In the genomic region with DNA sequence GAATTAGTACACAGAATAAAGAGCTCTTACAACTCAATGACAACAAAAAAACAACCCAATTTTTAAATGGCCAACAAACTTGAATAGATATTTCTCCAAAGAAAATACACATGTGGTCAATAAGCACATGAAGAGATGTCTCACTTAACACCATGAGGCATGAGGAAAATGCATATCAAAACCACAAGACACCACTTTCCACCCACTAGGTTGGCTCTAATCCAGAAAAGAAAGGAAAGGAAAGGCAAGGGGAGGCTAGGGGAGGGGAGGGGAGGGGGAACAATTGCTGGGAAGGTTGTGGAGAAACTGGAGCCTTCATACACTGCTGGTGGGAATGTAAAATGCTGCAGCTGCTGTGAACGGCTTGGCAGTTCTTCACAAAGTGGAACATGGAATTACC, we compare ENCODE assay signal across 1 cellular context.
TF ChIP-seq lines count a peak whose summit lies in the region.

No MANE protein-coding gene starts in this region.

TF ChIP-seq in H1, 55 proteins besides CTCF, POLR2A, EP300 and RAD21 (continued from another document):
- TF ChIP-seq, protein P1, sequence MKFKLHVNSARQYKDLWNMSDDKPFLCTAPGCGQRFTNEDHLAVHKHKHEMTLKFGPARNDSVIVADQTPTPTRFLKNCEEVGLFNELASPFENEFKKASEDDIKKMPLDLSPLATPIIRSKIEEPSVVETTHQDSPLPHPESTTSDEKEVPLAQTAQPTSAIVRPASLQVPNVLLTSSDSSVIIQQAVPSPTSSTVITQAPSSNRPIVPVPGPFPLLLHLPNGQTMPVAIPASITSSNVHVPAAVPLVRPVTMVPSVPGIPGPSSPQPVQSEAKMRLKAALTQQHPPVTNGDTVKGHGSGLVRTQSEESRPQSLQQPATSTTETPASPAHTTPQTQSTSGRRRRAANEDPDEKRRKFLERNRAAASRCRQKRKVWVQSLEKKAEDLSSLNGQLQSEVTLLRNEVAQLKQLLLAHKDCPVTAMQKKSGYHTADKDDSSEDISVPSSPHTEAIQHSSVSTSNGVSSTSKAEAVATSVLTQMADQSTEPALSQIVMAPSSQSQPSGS (IDR thresholded peaks at IDR 0.05; ENCODE audit: low read length) = no peak
- TF ChIP-seq TCF12 (IDR thresholded peaks at IDR 0.05; ENCODE audit: low read depth, low read length) (no peak), SP1 (IDR thresholded peaks at IDR 0.05; ENCODE audit: low read depth, low read length) (no peak), NANOG (IDR thresholded peaks at IDR 0.05; ENCODE audit: insufficient read depth, low read depth, low read length, poor library complexity, severe bottlenecking) (no peak), RXRA (IDR thresholded peaks at IDR 0.05; ENCODE audit: insufficient read depth, low read depth, low read length) (no peak)
